10 cellular contexts compared by ENCODE assay signal in the genomic region with DNA sequence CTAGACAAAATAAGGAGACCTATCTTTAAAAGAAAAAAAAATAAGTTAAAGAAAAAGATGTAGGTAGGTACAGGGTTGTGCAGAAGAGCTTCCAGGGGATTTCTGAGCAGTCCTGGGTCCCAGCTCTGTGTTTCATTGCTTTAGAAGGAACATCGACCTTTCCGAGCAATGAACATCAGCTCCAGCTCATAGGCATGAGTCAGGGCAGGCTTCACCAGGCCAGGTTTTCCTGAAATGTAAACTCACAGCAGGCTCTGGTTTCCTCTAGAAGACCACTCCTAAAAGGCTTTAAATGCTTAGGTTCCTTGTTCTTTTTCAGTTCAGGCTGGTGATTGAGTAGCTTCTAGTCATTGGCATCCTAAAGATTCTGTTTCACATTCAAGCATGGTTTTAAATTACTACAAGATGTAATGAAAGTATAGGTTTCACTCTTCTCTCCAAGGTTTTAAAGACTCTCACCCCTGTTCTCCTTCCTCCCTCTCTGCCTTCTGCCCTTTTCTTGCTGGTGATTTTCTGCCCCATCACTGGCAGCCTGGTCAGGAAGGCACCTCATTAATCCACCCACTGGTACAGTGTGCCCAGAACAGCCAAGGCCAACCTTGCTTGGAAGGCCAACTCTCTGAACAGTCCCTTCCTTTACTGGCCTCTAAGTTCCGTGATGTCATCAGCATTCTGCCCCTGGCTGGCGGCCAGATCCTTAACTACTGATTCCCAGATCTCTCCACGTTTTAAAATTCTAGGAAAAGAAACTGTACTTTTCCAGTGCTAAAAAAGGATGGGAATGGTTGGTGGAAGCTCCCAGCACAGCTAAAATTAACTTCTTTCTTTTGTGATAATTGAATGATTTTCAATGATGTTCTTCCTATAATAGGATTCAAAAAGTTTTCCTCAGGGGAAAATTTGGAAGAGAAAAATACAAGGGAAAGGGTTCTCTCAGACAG.
DNase-seq lines count a peak whose midpoint lies in the region; FAIRE-seq and TF ChIP-seq lines count a peak whose summit lies in the region.
"Had no signal": no experiment of that assay in that cellular context is flagged by ENCODE, and none has a peak within 500 bp of the region (broad histone marks: within the 10 kb centered on the region; RNA-seq: fewer than 3 reads in every experiment).

No MANE protein-coding gene starts in this region.

- H4K8ac ChIP-seq in trophoblast cell (ENCODE audit: low read depth, low read length), result peak overlapping the region; percentile 64

- H3K4me3 ChIP-seq in BE2C (ENCODE audit: low read depth, low read length) (no peak overlapping the region), SJCRH30 (no peak overlapping the region; the same call in 1 of the 2 replicates), fibroblast of pulmonary artery (replicated peaks; ENCODE audit: low read depth, low read length) (no peak overlapping the region), trophoblast cell (ENCODE audit: low read depth, low read length) (no peak overlapping the region)

- peak overlapping the region; percentile 94 for H2BK12ac ChIP-seq in trophoblast cell (ENCODE audit: low read length)

- peaks cover 30% of the 10 kb centered on the region for H3K79me1 ChIP-seq in trophoblast cell (ENCODE audit: low read length)

- H3K23ac ChIP-seq in trophoblast cell (ENCODE audit: low read length), result no peak overlapping the region

- H2AFZ ChIP-seq in trophoblast cell (ENCODE audit: insufficient read depth, low read length, poor library complexity), result no peak overlapping the region

- H3K79me2 ChIP-seq in trophoblast cell (ENCODE audit: control insufficient read depth, insufficient read depth, low read length, poor library complexity), result peaks cover 2% of the 10 kb centered on the region

- H3K9me3 ChIP-seq in BE2C, result no peaks in the 10 kb centered on the region; the same call in 1 of the 2 replicates
- H3K9me3 ChIP-seq in SJCRH30 (replicated peaks), result no peaks in the 10 kb centered on the region
- no peaks in the 10 kb centered on the region for H3K9me3 ChIP-seq in trophoblast cell (ENCODE audit: insufficient read depth, low read depth, low read length)

- no peaks in the 10 kb centered on the region for H3K36me3 ChIP-seq in BE2C
- no peaks in the 10 kb centered on the region for H3K36me3 ChIP-seq in SJCRH30
- no peaks in the 10 kb centered on the region for H3K36me3 ChIP-seq in trophoblast cell (ENCODE audit: control insufficient read depth in 1 of 2, insufficient read depth in 2 of 2, low read length in 2 of 2)

- H3K18ac ChIP-seq in trophoblast cell (ENCODE audit: low read length), result peak overlapping the region; percentile 48

- peak overlapping the region; percentile 13 for H3K4ac ChIP-seq in trophoblast cell (ENCODE audit: low read depth, low read length)

- H3K27me3 ChIP-seq in BE2C, result no peaks in the 10 kb centered on the region
- H3K27me3 ChIP-seq in SJCRH30, result no peaks in the 10 kb centered on the region
- no peaks in the 10 kb centered on the region for H3K27me3 ChIP-seq in trophoblast cell (ENCODE audit: insufficient read depth, low read length)

- DNase-seq in BE2C (peak; percentile 62), SJCRH30 (peak; percentile 64 to 79), fibroblast of pulmonary artery (ENCODE audit: low read depth) (peak; percentile 81), trophoblast cell (peak in 1 of 2 donors; percentile 23), GF-D8 (lab: John Stamatoyannopoulos, UW) (no peak), D721Med (ENCODE audit: insufficient read length, low spot score) (no peak)
- DNase-seq in stimulated activated CD8-positive, alpha-beta memory T cell treated with anti-CD3 and anti-CD28 coated beads, Interleukin-4, amount 100 ng/mL, for 48 hours, result no peak
- no peak for DNase-seq in stimulated activated CD4-positive, alpha-beta T cell treated with anti-CD3 and anti-CD28 coated beads, Interleukin-2, amount 100 ng/mL, for 48 hours
- DNase-seq: midbrain had no signal

- H2BK120ac ChIP-seq in trophoblast cell (ENCODE audit: insufficient read depth, low read length, poor library complexity), result peak overlapping the region; percentile 84

- H3K9ac ChIP-seq in trophoblast cell (ENCODE audit: low read length), result no peak overlapping the region

- H3K27ac ChIP-seq in SJCRH30 (peak overlapping the region; percentile 58), trophoblast cell (ENCODE audit: low read depth, low read length) (no peak overlapping the region)

- H3K4me1 ChIP-seq in BE2C (peaks cover 41% of the 10 kb centered on the region), SJCRH30 (peaks cover 58% of the 10 kb centered on the region), trophoblast cell (ENCODE audit: control insufficient read depth in 1 of 2, insufficient read depth in 2 of 2, low read length in 2 of 2) (peaks cover 8 to 18% of the 10 kb centered on the region in 2 experiments)

- TF ChIP-seq CTCF in BE2C (IDR thresholded peaks at IDR 0.05; ENCODE audit: low read depth, low read length) (no peak), fibroblast of pulmonary artery (IDR thresholded peaks at IDR 0.05; ENCODE audit: low read length, missing control alignments) (no peak), D721Med (IDR thresholded peaks at IDR 0.05; ENCODE audit: insufficient read depth, missing control alignments) (no peak)

- H3K14ac ChIP-seq in trophoblast cell (ENCODE audit: low read length), result peak overlapping the region; percentile 71

- peak overlapping the region; percentile 75 for H2AK5ac ChIP-seq in trophoblast cell (ENCODE audit: low read length)

- peak overlapping the region; percentile 37 for H2BK5ac ChIP-seq in trophoblast cell (ENCODE audit: low read depth, low read length, poor library complexity)

- no peak overlapping the region for H4K12ac ChIP-seq in trophoblast cell (ENCODE audit: low read depth, low read length)

- no CpG with 5 or more reads among the region's 5 CpGs for WGBS in trophoblast cell (ENCODE audit: extremely low coverage, insufficient coverage, insufficient read length)

- FAIRE-seq in D721Med (lab: Jason Lieb, UNC), result no peak
- FAIRE-seq: G401.6 had no signal

- peak overlapping the region; percentile 83 for H4K91ac ChIP-seq in trophoblast cell (ENCODE audit: low read depth, low read length)

- no peak overlapping the region for H3K4me2 ChIP-seq in trophoblast cell (ENCODE audit: low read length)

Comparison
In these comparisons a context has a peak if more than half of its experiments do, and no peak if none do; other contexts are left out.
1. DNase-seq: peak in BE2C (single experiment), SJCRH30 (2 of 2) and fibroblast of pulmonary artery (single experiment); none in GF-D8 (single experiment), D721Med (single experiment), stimulated activated CD8-positive, alpha-beta memory T cell treated with anti-CD3 and anti-CD28 coated beads, Interleukin-4, amount 100 ng/mL, for 48 hours (single experiment) and stimulated activated CD4-positive, alpha-beta T cell treated with anti-CD3 and anti-CD28 coated beads, Interleukin-2, amount 100 ng/mL, for 48 hours (0 of 2).